ENCODE assay signal across 8 cellular contexts in genomic region chr15:41417418-41417811, GRCh38. TPM values are rescaled to one million over a fixed set of nuclear protein-coding genes. Genes with fewer than 3 reads are reported as not detected.
A peak's percentile ranks its signal among the peaks of the same experiment; 100 is the strongest.
DNase-seq lines count a peak whose midpoint lies in the region; ATAC-seq and TF ChIP-seq lines count a peak whose summit lies in the region.

No MANE protein-coding gene starts in this region.

- peak overlapping the region; percentile 84 to 97 for H3K4me3 Mint-ChIP-seq in activated T-cell treated with anti-CD3 and anti-CD28 coated beads, Interleukin-2, amount 50 U/mL, for 72 hours

- H3K36me3 ChIP-seq in DND-41 (ENCODE audit: insufficient read depth, low read length) (no peaks in the 10 kb centered on the region; the same call in 1 of the 2 replicates), cardiac muscle cell (no peaks in the 10 kb centered on the region), psoas muscle (ENCODE audit: insufficient read depth in 1 of 2, low read depth in 1 of 2) (no peaks in the 10 kb centered on the region)

- H2AFZ ChIP-seq in DND-41 (ENCODE audit: low read depth, low read length): peak overlapping the region; percentile 64

- H3K27ac ChIP-seq in DND-41 (ENCODE audit: low read length) (peak overlapping the region; percentile 68), cardiac muscle cell (peak overlapping the region; percentile 89), psoas muscle (peak overlapping the region; percentile 90)

- H3K9me3 Mint-ChIP-seq in activated T-cell treated with anti-CD3 and anti-CD28 coated beads, Interleukin-2, amount 50 U/mL, for 72 hours: no peaks in the 10 kb centered on the region

- H3K9me3 ChIP-seq in DND-41 (ENCODE audit: insufficient read depth, low read length, severe bottlenecking) (no peaks in the 10 kb centered on the region), cardiac muscle cell (ENCODE audit: low read depth) (no peaks in the 10 kb centered on the region), psoas muscle (no peaks in the 10 kb centered on the region)

- peak overlapping the region; percentile 85 for H3K9ac ChIP-seq in DND-41 (ENCODE audit: low read depth, low read length)

- H3K4me3 ChIP-seq in DND-41 (ENCODE audit: low read depth in 1 of 2, low read length in 2 of 2) (peak overlapping the region; percentile 94 to 98), cardiac muscle cell (peak overlapping the region; percentile 81), psoas muscle (peak overlapping the region; percentile 100)

- intact Hi-C loops in psoas muscle (cut with DNase I): no loop called here

- peak overlapping the region; percentile 76 for H3K4me2 ChIP-seq in DND-41 (ENCODE audit: insufficient read depth, low read length)

- H3K27me3 Mint-ChIP-seq in activated T-cell treated with anti-CD3 and anti-CD28 coated beads, Interleukin-2, amount 50 U/mL, for 72 hours (ENCODE audit: low read depth): no peaks in the 10 kb centered on the region

- in situ Hi-C loops in KBM-7 (cut with MboI; ENCODE audit: low pct_unique_long_range_greater_than_20kb, low sequenced_read_pairs): no loop called here

- peak overlapping the region; percentile 95 for H3K27ac Mint-ChIP-seq in activated T-cell treated with anti-CD3 and anti-CD28 coated beads, Interleukin-2, amount 50 U/mL, for 72 hours

- H3K27me3 ChIP-seq in DND-41 (ENCODE audit: insufficient read depth, low read length, poor library complexity) (no peaks in the 10 kb centered on the region), cardiac muscle cell (no peaks in the 10 kb centered on the region), psoas muscle (ENCODE audit: insufficient read depth in 3 of 3, low read length in 2 of 3) (no peaks in the 10 kb centered on the region)

- TF ChIP-seq CTCF in DND-41 (IDR thresholded peaks at IDR 0.05; ENCODE audit: borderline replicate concordance, extremely low read depth, low read length, poor library complexity, severe bottlenecking): no peak
- TF ChIP-seq CTCF in cardiac muscle cell (IDR thresholded peaks at IDR 0.05; ENCODE audit: low read depth, low read length): no peak
- TF ChIP-seq CTCF in psoas muscle (IDR thresholded peaks at IDR 0.05): no peak
- no peak for TF ChIP-seq CTCF in GM20000 (IDR thresholded peaks at IDR 0.05; ENCODE audit: extremely low read depth, missing control alignments)

- H4K20me1 ChIP-seq in DND-41 (ENCODE audit: insufficient read depth, low read length): peaks cover 18% of the 10 kb centered on the region

- 0 to 1% (median 1%) methylated on average over 26 to 32 of the region's 32 CpGs for WGBS in psoas muscle, 3 donors

- ATAC-seq in DND-41 (ENCODE audit: insufficient read depth, low read depth) (peak; percentile 62), GM21381 (IDR thresholded peaks at IDR 0.05; ENCODE audit: unreplicated experiment) (peak; percentile 39), HG03571 (IDR thresholded peaks at IDR 0.05; ENCODE audit: unreplicated experiment) (peak; percentile 38), psoas muscle (peak in 3 of 4 donors; percentile 31 to 55 (median 48))
- ATAC-seq in activated T-cell treated with anti-CD3 and anti-CD28 coated beads, Interleukin-2, amount 50 U/mL, for 72 hours (replicated peaks in 1 of 2): peak; percentile 50 to 58

- H3K36me3 Mint-ChIP-seq in activated T-cell treated with anti-CD3 and anti-CD28 coated beads, Interleukin-2, amount 50 U/mL, for 72 hours (ENCODE audit: insufficient read depth in 2 of 2): peaks cover 5 to 10% of the 10 kb centered on the region in 2 donors

- DNase-seq in DND-41 (no peak), cardiac muscle cell (ENCODE audit: low read depth in 1 of 2, low spot score in 1 of 2) (peak in 1 of 2 donors; percentile 40), psoas muscle (peak; percentile 50 to 67), GM20000 (ENCODE audit: low spot score) (no peak), KBM-7 (no peak)
- peak; percentile 49 to 56 for DNase-seq in activated T-cell treated with anti-CD3 and anti-CD28 coated beads, Interleukin-2, amount 50 U/mL, for 72 hours

- peaks cover 63% of the 10 kb centered on the region for H3K79me2 ChIP-seq in DND-41 (ENCODE audit: insufficient read depth, low read length)

- peaks cover 63% of the 10 kb centered on the region for H3K4me1 Mint-ChIP-seq in activated T-cell treated with anti-CD3 and anti-CD28 coated beads, Interleukin-2, amount 50 U/mL, for 72 hours (ENCODE audit: low read depth)

- H3K4me1 ChIP-seq in DND-41 (ENCODE audit: insufficient read depth, low read length) (peaks cover 37% of the 10 kb centered on the region), cardiac muscle cell (ENCODE audit: low read depth) (peaks cover 3% of the 10 kb centered on the region), psoas muscle (peaks cover 27% of the 10 kb centered on the region)

RNA-seq across cellular contexts. Expression of gene RTF1, which starts 0.5 kb away (rescaled TPM):
- 10 to 100 TPM; 33.5 to 35.9 TPM for total RNA-seq in activated T-cell treated with anti-CD3 and anti-CD28 coated beads, Interleukin-2, amount 50 U/mL, for 72 hours
- 31.2 and 39.7 TPM in 2 replicates for total RNA-seq in cardiac muscle cell
- polyA plus RNA-seq in cardiac muscle cell: 89.1 and 119 TPM in 2 replicates
- total RNA-seq in psoas muscle: 10 to 100 TPM; 27.0 to 40.3 (median 32.2) TPM
- polyA plus RNA-seq in psoas muscle: 10 to 100 TPM; 12.2 to 28.4 (median 15.1) TPM

RNA-seq across cellular contexts. Expression of gene NDUFAF1, which starts 15.1 kb away (rescaled TPM):
- 10 to 100 TPM; 14.3 to 19.9 TPM for total RNA-seq in activated T-cell treated with anti-CD3 and anti-CD28 coated beads, Interleukin-2, amount 50 U/mL, for 72 hours
- total RNA-seq in cardiac muscle cell (27.7 and 40.0 TPM in 2 replicates), psoas muscle (10 to 100 TPM; 23.0 to 52.1 (median 36.4) TPM)
- polyA plus RNA-seq in cardiac muscle cell (45.4 and 49.5 TPM in 2 replicates), psoas muscle (10 to 100 TPM; 54.9 to 93.6 (median 60.6) TPM)

Comparison
In these comparisons a context has a peak if more than half of its experiments do, and no peak if none do; other contexts are left out.
1. DNase-seq: peak in activated T-cell treated with anti-CD3 and anti-CD28 coated beads, Interleukin-2, amount 50 U/mL, for 72 hours (2 of 2) and psoas muscle (2 of 2); none in DND-41 (single experiment), GM20000 (single experiment) and KBM-7 (single experiment).
2. Peak in every context shown above with its lines, with median percentiles within 50 percentile points of each other: ATAC-seq, H3K27ac ChIP-seq and H3K4me3 ChIP-seq.